In genomic region chr2:161576421-161576820, GRCh38 we compare ENCODE assay signal across 8 cellular contexts. TPM values are rescaled to one million over a fixed set of nuclear protein-coding genes. Genes with fewer than 3 reads are reported as not detected.
DNase-seq lines count a peak whose midpoint lies in the region; ATAC-seq, FAIRE-seq and TF ChIP-seq lines count a peak whose summit lies in the region.

No MANE protein-coding gene starts in this region.

- DNase-seq in iPS DF 4.7 (ENCODE audit: extremely low read depth, low spot score) (peak; percentile 58), small intestine (no peak), hepatocyte (ENCODE audit: low spot score) (no peak), tibial artery (no peak)
- DNase-seq in activated CD4-positive, CD25-positive, alpha-beta regulatory T cell treated with anti-CD3 and anti-CD28 coated beads, Interleukin-2, amount 50 U/mL, for 72 hours: no peak

- no peaks in the 10 kb centered on the region for H3K9me2 ChIP-seq in hepatocyte (replicated peaks; ENCODE audit: insufficient read depth)

- H2AFZ ChIP-seq in KMS-11 (ENCODE audit: low read depth): no peak overlapping the region
- H2AFZ ChIP-seq in hepatocyte: no peak overlapping the region

- H3K9me3 ChIP-seq in small intestine (ENCODE audit: control insufficient read depth, low read depth): no peaks in the 10 kb centered on the region
- H3K9me3 ChIP-seq in hepatocyte (ENCODE audit: low read depth): no peaks in the 10 kb centered on the region
- no peaks in the 10 kb centered on the region for H3K9me3 ChIP-seq in tibial artery

- WGBS in small intestine, 3 donors: 74 to 77% (median 77%) methylated on average over 7 of the region's 7 CpGs
- WGBS in hepatocyte (ENCODE audit: low lambda C conversion rate, missing lambda C conversion rate): 72% methylated on average over 7 of the region's 7 CpGs

- H3K27ac ChIP-seq in KMS-11 (no peak overlapping the region), small intestine (ENCODE audit: low read depth in 1 of 2, low read length in 1 of 2) (no peak overlapping the region), hepatocyte (no peak overlapping the region), tibial artery (no peak overlapping the region)

- H3K4me3 ChIP-seq in KMS-11 (IDR thresholded peaks at IDR 0.05; ENCODE audit: insufficient read depth, low read depth, low read length) (no peak overlapping the region), small intestine (ENCODE audit: low read depth in 1 of 2, low read length in 2 of 2) (no peak overlapping the region), hepatocyte (no peak overlapping the region), tibial artery (no peak overlapping the region)

- H3K27me3 ChIP-seq in KMS-11 (ENCODE audit: insufficient read depth, low read depth) (no peaks in the 10 kb centered on the region), small intestine (ENCODE audit: control insufficient read depth in 2 of 2, insufficient read depth in 2 of 2, low read length in 2 of 2) (no peaks in the 10 kb centered on the region), hepatocyte (no peaks in the 10 kb centered on the region), tibial artery (no peaks in the 10 kb centered on the region)

- H3K36me3 ChIP-seq in KMS-11 (ENCODE audit: insufficient read depth): no peaks in the 10 kb centered on the region
- no peaks in the 10 kb centered on the region for H3K36me3 ChIP-seq in small intestine (ENCODE audit: control insufficient read depth in 2 of 2, insufficient read depth in 2 of 2, low read length in 2 of 2)
- H3K36me3 ChIP-seq in hepatocyte (replicated peaks; ENCODE audit: insufficient read depth, low read depth): no peaks in the 10 kb centered on the region
- H3K36me3 ChIP-seq in tibial artery: no peaks in the 10 kb centered on the region

- no peak overlapping the region for H3K9ac ChIP-seq in KMS-11

- intact Hi-C loops in tibial artery (cut with DNase I; ENCODE audit: low total_unique reads): no loop called here

- H3K79me2 ChIP-seq in KMS-11 (ENCODE audit: insufficient read depth, low read depth) (no peaks in the 10 kb centered on the region), hepatocyte (no peaks in the 10 kb centered on the region)

- ATAC-seq in GM18517 (IDR thresholded peaks at IDR 0.05; ENCODE audit: unreplicated experiment): peak; percentile 76
- ATAC-seq in GM21723 (IDR thresholded peaks at IDR 0.05; ENCODE audit: unreplicated experiment): peak; percentile 83

- FAIRE-seq in small intestine (lab: Jason Lieb, UNC): no peak

- H3K4me1 ChIP-seq in KMS-11 (ENCODE audit: low read depth, poor library complexity, severe bottlenecking) (peaks cover 11% of the 10 kb centered on the region), small intestine (ENCODE audit: control insufficient read depth in 2 of 2, insufficient read depth in 1 of 2, low read depth in 1 of 2, low read length in 1 of 2) (no peaks in the 10 kb centered on the region), hepatocyte (ENCODE audit: insufficient read depth) (no peaks in the 10 kb centered on the region), tibial artery (no peaks in the 10 kb centered on the region)

- 0 out of 2 replicates have a peak, but pooled peaks have one; percentile 24 for TF ChIP-seq CTCF in KMS-11 (conservative IDR thresholded peaks at IDR 0.05; ENCODE audit: low read depth, low read length)
- TF ChIP-seq CTCF in hepatocyte (IDR thresholded peaks at IDR 0.05; ENCODE audit: poor library complexity): no peak
- TF ChIP-seq CTCF in tibial artery (IDR thresholded peaks at IDR 0.05): no peak

- no peak overlapping the region for H3K4me2 ChIP-seq in KMS-11
- H3K4me2 ChIP-seq in hepatocyte: no peak overlapping the region

- H4K20me1 ChIP-seq in KMS-11 (ENCODE audit: insufficient read depth) (no peaks in the 10 kb centered on the region), hepatocyte (ENCODE audit: insufficient read depth, poor library complexity, severe bottlenecking) (no peaks in the 10 kb centered on the region)

RNA-seq across cellular contexts. Expression of gene SLC4A10, which starts 47.8 kb away (rescaled TPM):
- polyA plus RNA-seq in small intestine (under 1 TPM in 2 of 3 donors, not detected in 1; 0.18 to 0.22 TPM), hepatocyte (not detected in 2 replicates)
- 0.24 TPM in 1 of 2 replicates, not detected in the other for total RNA-seq in hepatocyte
